8 cellular contexts compared by ENCODE assay signal in genomic region chr20:49187330-49188100, GRCh38. TPM values are rescaled to one million over a fixed set of nuclear protein-coding genes. Genes with fewer than 3 reads are reported as not detected.
A peak's percentile ranks its signal among the peaks of the same experiment; 100 is the strongest.
DNase-seq lines count a peak whose midpoint lies in the region; ATAC-seq, FAIRE-seq and TF ChIP-seq lines count a peak whose summit lies in the region.

No MANE protein-coding gene starts in this region.

- peak overlapping the region; percentile 87 to 96 (median 92) for H3K27ac Mint-ChIP-seq in immature natural killer cell

- no peaks in the 10 kb centered on the region for H3K9me3 Mint-ChIP-seq in immature natural killer cell

- H3K36me3 Mint-ChIP-seq in immature natural killer cell: peaks cover 0 to 3% (median 0%) of the 10 kb centered on the region in 3 donors

- peak; percentile 56 for ATAC-seq in HG02642 (IDR thresholded peaks at IDR 0.05; ENCODE audit: poor library complexity, unreplicated experiment)
- ATAC-seq in HG03108 (IDR thresholded peaks at IDR 0.05; ENCODE audit: unreplicated experiment): no peak

- no peak for FAIRE-seq in GM12891 (lab: Jason Lieb, UNC)

- H3K27ac ChIP-seq in angular gyrus (ENCODE audit: low read depth, low read length): peak overlapping the region; percentile 48

- no peak for TF ChIP-seq POLR2A in GM12891 (IDR thresholded peaks at IDR 0.05; ENCODE audit: low read depth, low read length)

- H3K4me1 Mint-ChIP-seq in immature natural killer cell: peaks cover 47 to 60% of the 10 kb centered on the region in 2 donors

- peaks cover 13 to 21% (median 21%) of the 10 kb centered on the region in 3 donors for H3K27me3 Mint-ChIP-seq in immature natural killer cell (ENCODE audit: low read depth in 3 of 3)

- peak overlapping the region; percentile 89 to 98 (median 93) for H3K4me3 Mint-ChIP-seq in immature natural killer cell

- DNase-seq in GM12891 (ENCODE audit: insufficient read length, low spot score) (peak; percentile 41), OCI-M1 (lab: John Stamatoyannopoulos, UW) (peak; percentile 76), immature natural killer cell (peak; percentile 3 to 28 (median 17)), CD1c-positive myeloid dendritic cell (ENCODE audit: extremely low spot score) (no peak)
- DNase-seq in stimulated activated CD4-positive, alpha-beta T cell treated with anti-CD3 and anti-CD28 coated beads, Interleukin-1b, Interleukin-23, amount 100 ng/mL, for 4 hours (ENCODE audit: low read depth in 2 of 2): peak; percentile 29 to 54

TF ChIP-seq in GM12891, 5 proteins besides CTCF, POLR2A, EP300 and RAD21:
- TF ChIP-seq POU2F2 (IDR thresholded peaks at IDR 0.05; ENCODE audit: low read depth, low read length) (no peak), SPI1 (IDR thresholded peaks at IDR 0.05; ENCODE audit: low read depth, low read length) (no peak)

RNA-seq across cellular contexts. Expression of gene STAU1, which starts 0.6 kb away (rescaled TPM):
- 35.3 TPM for polyA plus RNA-seq in GM12891 (2012; ENCODE audit: low read depth, missing spikeins)
- polyA plus RNA-seq in immature natural killer cell: 10 to 100 TPM; 18.0 to 43.3 (median 18.2) TPM

RNA-seq across cellular contexts. Expression of gene DDX27, which starts 31.7 kb away (rescaled TPM):
- polyA plus RNA-seq in GM12891 (2012; ENCODE audit: low read depth, missing spikeins): 35.6 TPM
- polyA plus RNA-seq in immature natural killer cell: 10 to 100 TPM; 14.3 to 41.9 (median 18.7) TPM
